ENCODE assay signal across 16 cellular contexts in the genomic region with DNA sequence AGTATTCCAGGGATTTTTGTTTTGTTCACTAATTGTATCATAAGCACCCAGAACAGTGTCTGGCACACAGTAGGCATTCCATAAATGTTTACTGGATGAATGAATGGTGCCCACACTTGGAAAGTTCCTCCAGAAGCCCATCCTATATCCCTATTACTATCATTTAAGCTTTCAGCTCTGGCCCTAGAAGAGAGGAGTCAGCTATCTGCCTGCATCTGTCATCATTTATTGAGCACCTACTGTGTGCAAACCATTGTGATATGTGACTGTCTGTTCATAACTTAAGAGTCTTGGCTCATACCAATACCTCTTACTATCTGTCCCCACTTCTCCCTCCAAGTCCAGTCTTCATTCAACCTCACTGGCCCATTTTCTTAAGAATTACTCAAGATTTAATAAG. TPM values are rescaled to one million over a fixed set of nuclear protein-coding genes. Genes with fewer than 3 reads are reported as not detected.
DNase-seq lines count a peak whose midpoint lies in the region; TF ChIP-seq lines count a peak whose summit lies in the region.
"Had no signal": no experiment of that assay in that cellular context is flagged by ENCODE, and none has a peak within 500 bp of the region (broad histone marks: within the 10 kb centered on the region; RNA-seq: fewer than 3 reads in every experiment).

No MANE protein-coding gene starts in this region.

- TF ChIP-seq CTCF in OCI-LY3 (IDR thresholded peaks at IDR 0.05; ENCODE audit: low read depth, low read length) (no peak), neural progenitor cell (IDR thresholded peaks at IDR 0.05) (no peak)

- H3K9ac ChIP-seq in OCI-LY3 (ENCODE audit: low read length) (peak overlapping the region; percentile 93; the same call in 1 of the 2 replicates), neural progenitor cell (no peak overlapping the region)
- H3K9ac ChIP-seq: BLaER1 treated with 17β-estradiol and CSF1 and Interleukin-3, amounts not matched to agents 10 nM and 100 nM had no signal

- no peaks in the 10 kb centered on the region for H3K9me3 Mint-ChIP-seq in neural progenitor cell
- H3K9me3 Mint-ChIP-seq: CD4-positive, alpha-beta T cell; CD8-positive, alpha-beta T cell had no signal

- no peaks in the 10 kb centered on the region for H3K36me3 Mint-ChIP-seq in neural progenitor cell
- H3K36me3 Mint-ChIP-seq: CD8-positive, alpha-beta T cell had no signal

- H3K4me2 ChIP-seq in OCI-LY3 (ENCODE audit: low read length) (peak overlapping the region; percentile 88), neural progenitor cell (no peak overlapping the region)
- H3K4me2 ChIP-seq: A549; BLaER1 treated with 17β-estradiol and CSF1 and Interleukin-3, amounts not matched to agents 10 nM and 100 nM had no signal

- H3K27me3 Mint-ChIP-seq in neural progenitor cell (ENCODE audit: insufficient read depth, low read depth) = peaks cover 42% of the 10 kb centered on the region

- H3K9me3 ChIP-seq in OCI-LY3 (ENCODE audit: insufficient read depth, low read length) (no peaks in the 10 kb centered on the region), neural progenitor cell (ENCODE audit: low read depth) (no peaks in the 10 kb centered on the region)
- H3K9me3 ChIP-seq: A549; BLaER1 treated with 17β-estradiol and CSF1 and Interleukin-3, amounts not matched to agents 10 nM and 100 nM; Caco-2 had no signal

- DNase-seq in neural progenitor cell (ENCODE audit: low spot score) = no peak
- DNase-seq in 8988T = no peak
- no peak for DNase-seq in midbrain (lab: John Stamatoyannopoulos, UW)
- DNase-seq in mucosa of gallbladder (ENCODE audit: low spot score) = no peak
- DNase-seq: AML-193; Caco-2; Calu3; CD4-positive, alpha-beta T cell; CD8-positive, alpha-beta T cell; DMS79 treated with DMSO at 0.1 percent for 48 hours; GF-D8 had no signal

- H3K4me1 Mint-ChIP-seq in neural progenitor cell = peaks cover 23% of the 10 kb centered on the region

- no peak overlapping the region for H3K27ac Mint-ChIP-seq in neural progenitor cell
- H3K27ac Mint-ChIP-seq: B cell; CD4-positive, alpha-beta T cell; CD8-positive, alpha-beta T cell had no signal

- peak overlapping the region; percentile 98 for H3K27ac ChIP-seq in OCI-LY3 (ENCODE audit: low read length)
- H3K27ac ChIP-seq in neural progenitor cell = no peak overlapping the region
- H3K27ac ChIP-seq: A549; BLaER1 treated with 17β-estradiol and CSF1 and Interleukin-3, amounts not matched to agents 10 nM and 100 nM; C4-2B had no signal

- no peaks in the 10 kb centered on the region for H3K36me3 ChIP-seq in OCI-LY3 (replicated peaks; ENCODE audit: low read depth, low read length)
- H3K36me3 ChIP-seq in neural progenitor cell = no peaks in the 10 kb centered on the region
- H3K36me3 ChIP-seq: BLaER1 treated with 17β-estradiol and CSF1 and Interleukin-3, amounts not matched to agents 10 nM and 100 nM had no signal

- H3K4me3 Mint-ChIP-seq in neural progenitor cell = peak overlapping the region; percentile 11
- H3K4me3 Mint-ChIP-seq: B cell; CD4-positive, alpha-beta T cell; CD8-positive, alpha-beta T cell had no signal

- H3K27me3 ChIP-seq in OCI-LY3 (ENCODE audit: low read depth, low read length) (no peaks in the 10 kb centered on the region), neural progenitor cell (peaks cover 50% of the 10 kb centered on the region)

- H2AFZ ChIP-seq in OCI-LY3 (ENCODE audit: low read depth, low read length) (no peak overlapping the region), neural progenitor cell (replicated peaks) (no peak overlapping the region)

- peaks cover 86% of the 10 kb centered on the region for H3K4me1 ChIP-seq in OCI-LY3 (ENCODE audit: low read length)
- H3K4me1 ChIP-seq in neural progenitor cell = peaks cover 40% of the 10 kb centered on the region

- H4K20me1 ChIP-seq in OCI-LY3 (ENCODE audit: insufficient read depth, low read length) (no peaks in the 10 kb centered on the region), neural progenitor cell (ENCODE audit: low read depth) (no peaks in the 10 kb centered on the region)
- H4K20me1 ChIP-seq: BLaER1 treated with 17β-estradiol and CSF1 and Interleukin-3, amounts not matched to agents 10 nM and 100 nM had no signal

- H3K79me2 ChIP-seq in OCI-LY3 (ENCODE audit: low read length) (no peaks in the 10 kb centered on the region), neural progenitor cell (ENCODE audit: low read depth) (no peaks in the 10 kb centered on the region)

- H3K4me3 ChIP-seq in OCI-LY3 (ENCODE audit: low read length) (peak overlapping the region; percentile 19; the same call in 1 of the 2 replicates), neural progenitor cell (no peak overlapping the region)
- H3K4me3 ChIP-seq: A549; BLaER1 treated with 17β-estradiol and CSF1 and Interleukin-3, amounts not matched to agents 10 nM and 100 nM had no signal

- peaks cover 19% of the 10 kb centered on the region for H3F3A ChIP-seq in neural progenitor cell (ENCODE audit: low read depth)

RNA-seq across cellular contexts. Expression of gene SP6, which starts 20.1 kb away (rescaled TPM):
- total RNA-seq in neural progenitor cell (ENCODE audit: low replicate concordance) = 0.04 and 0.65 TPM in 2 replicates
- 0.14 TPM for total RNA-seq in mucosa of gallbladder
- total RNA-seq: B cell had no signal

RNA-seq across cellular contexts. Expression of gene SP2, which starts 25.0 kb away (rescaled TPM):
- total RNA-seq in neural progenitor cell (ENCODE audit: low replicate concordance) (1.6 and 2.3 TPM in 2 replicates), mucosa of gallbladder (17.4 TPM)

RNA-seq across cellular contexts. Expression of gene SCRN2, which starts 30.0 kb away (rescaled TPM):
- 29.8 and 61.3 TPM in 2 replicates for total RNA-seq in neural progenitor cell (ENCODE audit: low replicate concordance)
- 35.4 TPM for total RNA-seq in mucosa of gallbladder

RNA-seq across cellular contexts. Expression of gene LRRC46, which starts 39.6 kb away (rescaled TPM):
- total RNA-seq in neural progenitor cell (ENCODE audit: low replicate concordance) (0.06 and 0.12 TPM in 2 replicates), mucosa of gallbladder (1.1 TPM)

RNA-seq across cellular contexts. Expression of gene MRPL10, which starts 39.7 kb away (rescaled TPM):
- total RNA-seq in neural progenitor cell (ENCODE audit: low replicate concordance) (48.2 and 63.3 TPM in 2 replicates), mucosa of gallbladder (38.9 TPM)
